In genomic region chr7:138799336-138799965, GRCh38 we compare ENCODE assay signal across 29 cellular contexts. TPM values are rescaled to one million over a fixed set of nuclear protein-coding genes. Genes with fewer than 3 reads are reported as not detected.
DNase-seq lines count a peak whose midpoint lies in the region; ATAC-seq, FAIRE-seq and TF ChIP-seq lines count a peak whose summit lies in the region.
"Had no signal": no experiment of that assay in that cellular context is flagged by ENCODE, and none has a peak within 500 bp of the region (broad histone marks: within the 10 kb centered on the region; RNA-seq: fewer than 3 reads in every experiment).

No MANE protein-coding gene starts in this region.

- H3K36me3 ChIP-seq in small intestine (ENCODE audit: control insufficient read depth in 2 of 2, insufficient read depth in 2 of 2, low read length in 2 of 2): no peaks in the 10 kb centered on the region
- H3K36me3 ChIP-seq in ovary: no peaks in the 10 kb centered on the region
- H3K36me3 ChIP-seq: BE2C had no signal

- H3K9me3 ChIP-seq in small intestine (ENCODE audit: control insufficient read depth, low read depth) (no peaks in the 10 kb centered on the region), ovary (no peaks in the 10 kb centered on the region)
- H3K9me3 ChIP-seq: BE2C had no signal

- no peaks in the 10 kb centered on the region for H3K9me3 Mint-ChIP-seq in stimulated activated memory B cell treated with anti-CD40 and anti-IgM and Interleukin-4, amounts not matched to agents 10 μg/mL and 1 μg/mL and 100 μg/mL, for 72 hours

- TF ChIP-seq POLR2A in ovary (IDR thresholded peaks at IDR 0.05): no peak

- no peak for TF ChIP-seq CTCF in ovary (IDR thresholded peaks at IDR 0.05)

- 43 to 62% (median 52%) methylated on average over 7 of the region's 7 CpGs for WGBS in small intestine, 3 donors
- WGBS in ovary, 3 donors: 16 to 25% (median 24%) methylated on average over 7 of the region's 7 CpGs

- H3K27ac ChIP-seq in small intestine (ENCODE audit: low read depth in 1 of 2, low read length in 1 of 2): peak overlapping the region in 1 of 2 donors; percentile 6
- no peak overlapping the region for H3K27ac ChIP-seq in ovary
- H3K27ac ChIP-seq: 22Rv1, RWPE1 had no signal

- H3K4me3 Mint-ChIP-seq in stimulated activated memory B cell treated with anti-CD40 and anti-IgM and Interleukin-4, amounts not matched to agents 10 μg/mL and 1 μg/mL and 100 μg/mL, for 72 hours: no peak overlapping the region
- H3K4me3 Mint-ChIP-seq: CD14-positive monocyte, IgD-negative memory B cell had no signal

- no peak overlapping the region for H3K27ac Mint-ChIP-seq in stimulated activated memory B cell treated with anti-CD40 and anti-IgM and Interleukin-4, amounts not matched to agents 10 μg/mL and 1 μg/mL and 100 μg/mL, for 72 hours
- H3K27ac Mint-ChIP-seq: CD14-positive monocyte had no signal

- peaks cover 0 to 2% of the 10 kb centered on the region in 2 donors for H3K27me3 ChIP-seq in small intestine (ENCODE audit: control insufficient read depth in 2 of 2, insufficient read depth in 2 of 2, low read length in 2 of 2)
- H3K27me3 ChIP-seq in ovary: no peaks in the 10 kb centered on the region
- H3K27me3 ChIP-seq: BE2C had no signal

- TF ChIP-seq EP300 in ovary (IDR thresholded peaks at IDR 0.05): no peak

- H3K27me3 Mint-ChIP-seq in stimulated activated memory B cell treated with anti-CD40 and anti-IgM and Interleukin-4, amounts not matched to agents 10 μg/mL and 1 μg/mL and 100 μg/mL, for 72 hours: peaks cover 8% of the 10 kb centered on the region

- no peaks in the 10 kb centered on the region for H3K4me1 Mint-ChIP-seq in stimulated activated memory B cell treated with anti-CD40 and anti-IgM and Interleukin-4, amounts not matched to agents 10 μg/mL and 1 μg/mL and 100 μg/mL, for 72 hours
- H3K4me1 Mint-ChIP-seq: CD14-positive monocyte had no signal

- H3K36me3 Mint-ChIP-seq in stimulated activated memory B cell treated with anti-CD40 and anti-IgM and Interleukin-4, amounts not matched to agents 10 μg/mL and 1 μg/mL and 100 μg/mL, for 72 hours: no peaks in the 10 kb centered on the region
- H3K36me3 Mint-ChIP-seq: CD14-positive monocyte, IgD-negative memory B cell had no signal

- peak; percentile 74 for FAIRE-seq in RCC 7860 (lab: Jason Lieb, UNC)
- FAIRE-seq in small intestine (lab: Jason Lieb, UNC): no peak

- H3K4me1 ChIP-seq in small intestine (ENCODE audit: control insufficient read depth in 2 of 2, insufficient read depth in 1 of 2, low read depth in 1 of 2, low read length in 1 of 2): no peaks in the 10 kb centered on the region
- no peaks in the 10 kb centered on the region for H3K4me1 ChIP-seq in ovary (ENCODE audit: insufficient read depth)
- H3K4me1 ChIP-seq: BE2C had no signal

- H3K4me3 ChIP-seq in small intestine (ENCODE audit: low read depth in 1 of 2, low read length in 2 of 2) (no peak overlapping the region), ovary (no peak overlapping the region)

- DNase-seq in DMS 273 (lab: John Stamatoyannopoulos, UW; ENCODE audit: unreplicated experiment) (peak; percentile 18), DMS 273 treated with DMSO at 0.1 percent for 48 hours (lab: John Stamatoyannopoulos, UW) (no peak), RCC 7860 (ENCODE audit: low spot score) (no peak), kidney tubule cell (ENCODE audit: low spot score) (peak; percentile 35), small intestine (peak; percentile 67), ovary (no peak)
- DNase-seq in effector CD4-positive, alpha-beta T cell: no peak
- DNase-seq: ACHN; BE2C; CD8-positive, alpha-beta memory T cell; DMS53; GOT3; NCI-H1105; NCI-H1436 treated with DMSO at 0.1 percent for 48 hours; NCI-H187 treated with DMSO at 0.1 percent for 48 hours; NCI-H2171 treated with DMSO at 0.1 percent for 48 hours; NCI-H345; NCI-H524; NCI-H774; SHP77 had no signal

- ATAC-seq in stimulated activated memory B cell treated with anti-CD40 and anti-IgM and Interleukin-4, amounts not matched to agents 10 μg/mL and 1 μg/mL and 100 μg/mL, for 72 hours: no peak
- ATAC-seq: HCT116 had no signal

- intact Hi-C loops in ovary (cut with DNase I): no loop called here

RNA-seq across cellular contexts. Expression of gene ATP6V0A4, which starts 1.5 kb away (rescaled TPM):
- polyA plus RNA-seq in small intestine (not detected), ovary (1 to 10 TPM in 1 of 2 donors, not detected in 1; 1.7 TPM)
- total RNA-seq in ovary: not detected
- total RNA-seq: CD8-positive, alpha-beta memory T cell; G401 had no signal
- polyA plus RNA-seq: CD14-positive monocyte; CD8-positive, alpha-beta memory T cell; IgD-negative memory B cell had no signal

RNA-seq across cellular contexts. Expression of gene TMEM213, which starts 1.7 kb away (rescaled TPM):
- polyA plus RNA-seq in small intestine: under 1 TPM in 1 of 3 donors, not detected in 2; 0.07 TPM
- total RNA-seq in ovary: not detected
- polyA plus RNA-seq in ovary: not detected
- total RNA-seq: CD8-positive, alpha-beta memory T cell; Daoy; G401; SK-MEL-5 had no signal
- polyA plus RNA-seq: CD14-positive monocyte, IgD-negative memory B cell had no signal

Comparison
In these comparisons a context has a peak if more than half of its experiments do, and no peak if none do; other contexts are left out.
1. DNase-seq: peak in DMS 273 (single experiment), kidney tubule cell (single experiment) and small intestine (single experiment); none in DMS 273 treated with DMSO at 0.1 percent for 48 hours (single experiment), RCC 7860 (single experiment), effector CD4-positive, alpha-beta T cell (single experiment) and ovary (0 of 5).